8 cellular contexts compared by ENCODE assay signal in genomic region chr6:27078734-27079357, GRCh38.
DNase-seq lines count a peak whose midpoint lies in the region; ATAC-seq, FAIRE-seq and TF ChIP-seq lines count a peak whose summit lies in the region.

No MANE protein-coding gene starts in this region.

- peak; percentile 87 for ATAC-seq in GM18868 (IDR thresholded peaks at IDR 0.05; ENCODE audit: unreplicated experiment)
- peak; percentile 83 for ATAC-seq in HG03354 (IDR thresholded peaks at IDR 0.05; ENCODE audit: poor library complexity, severe bottlenecking, unreplicated experiment)

- no peak for TF ChIP-seq POLR2A in endothelial cell of umbilical vein (IDR thresholded peaks at IDR 0.05; ENCODE audit: low read depth, low read length)

- peaks cover 2% of the 10 kb centered on the region for H3K4me1 Mint-ChIP-seq in activated CD4-positive, alpha-beta memory T cell treated with anti-CD3 and anti-CD28 coated beads, Interleukin-2, amount 10 ng/mL, durations not matched to agents 7 days and 5 days

- H3K4me1 ChIP-seq in BE2C = peaks cover 2% of the 10 kb centered on the region
- H3K4me1 ChIP-seq in endothelial cell of umbilical vein (ENCODE audit: control insufficient read depth, extremely low read depth, insufficient read depth, low read length) = peaks cover 2% of the 10 kb centered on the region
- peaks cover 0 to 4% (median 0%) of the 10 kb centered on the region in 4 donors for H3K4me1 ChIP-seq in tibial artery

- H3K4me3 ChIP-seq in BE2C (ENCODE audit: low read depth, low read length) (peak overlapping the region; percentile 39), endothelial cell of umbilical vein (replicated peaks in 1 of 3; ENCODE audit: insufficient read depth in 1 of 3, low read depth in 1 of 3, low read length in 3 of 3) (no peak overlapping the region), tibial artery (no peak overlapping the region)

- H3K27ac ChIP-seq in endothelial cell of umbilical vein (ENCODE audit: insufficient read depth, low read depth, low read length) (no peak overlapping the region), tibial artery (no peak overlapping the region)

- no TSS peak for BruUV-seq in endothelial cell of umbilical vein (replicated peaks; lab: Mats Ljungman, UMichigan)

- no peaks in the 10 kb centered on the region for H3K9me1 ChIP-seq in endothelial cell of umbilical vein (replicated peaks; ENCODE audit: control insufficient read depth, extremely low read depth, insufficient read depth, low read length)

- H2AFZ ChIP-seq in endothelial cell of umbilical vein (ENCODE audit: low read depth, low read length) = peak overlapping the region; percentile 50

- peaks cover 6% of the 10 kb centered on the region; the same call in 1 of the 2 replicates for H3K27me3 ChIP-seq in BE2C
- H3K27me3 ChIP-seq in endothelial cell of umbilical vein (ENCODE audit: control insufficient read depth in 2 of 2, insufficient read depth in 2 of 2, low read length in 2 of 2) = peaks cover 6 to 16% of the 10 kb centered on the region in 2 experiments
- H3K27me3 ChIP-seq in tibial artery = peaks cover 0 to 21% of the 10 kb centered on the region in 2 donors

- CTCF ChIA-PET in activated CD4-positive, alpha-beta memory T cell treated with anti-CD3 and anti-CD28 coated beads, Interleukin-2, amount 10 ng/mL, durations not matched to agents 7 days and 5 days (lab: Charles Lee) = interaction anchor here (1.1 kb wide), 1 partner anchor 468 kb away, joined by 3 read pairs; no protein-coding TSS in a partner anchor
- CTCF ChIA-PET in endothelial cell of umbilical vein (lab: Charles Lee) = interaction anchor here (0.6 to 4.6 kb wide), 16 partner anchors 9 to 930 kb away, joined by 3 to 26 read pairs (median 5); no protein-coding TSS in a partner anchor

- H3K36me3 Mint-ChIP-seq in activated CD4-positive, alpha-beta memory T cell treated with anti-CD3 and anti-CD28 coated beads, Interleukin-2, amount 10 ng/mL, durations not matched to agents 7 days and 5 days (ENCODE audit: low read depth) = no peaks in the 10 kb centered on the region

- peak overlapping the region; percentile 42 for H3K4me2 ChIP-seq in endothelial cell of umbilical vein (ENCODE audit: insufficient read depth, low read length)

- no peaks in the 10 kb centered on the region for H4K20me1 ChIP-seq in endothelial cell of umbilical vein (replicated peaks; ENCODE audit: control insufficient read depth, extremely low read depth, insufficient read depth, low read length)

- peak overlapping the region; percentile 59 for H3K4me3 Mint-ChIP-seq in activated CD4-positive, alpha-beta memory T cell treated with anti-CD3 and anti-CD28 coated beads, Interleukin-2, amount 10 ng/mL, durations not matched to agents 7 days and 5 days

- H3K27me3 Mint-ChIP-seq in activated CD4-positive, alpha-beta memory T cell treated with anti-CD3 and anti-CD28 coated beads, Interleukin-2, amount 10 ng/mL, durations not matched to agents 7 days and 5 days = peaks cover 40% of the 10 kb centered on the region

- H3K79me2 ChIP-seq in endothelial cell of umbilical vein (ENCODE audit: control insufficient read depth, insufficient read depth, low read length) = no peaks in the 10 kb centered on the region

- TF ChIP-seq CTCF in BE2C (IDR thresholded peaks at IDR 0.05; ENCODE audit: low read depth, low read length) = peak; percentile 79
- peak; percentile 48 to 49 for TF ChIP-seq CTCF in endothelial cell of umbilical vein (IDR thresholded peaks at IDR 0.05; ENCODE audit: extremely low read depth in 1 of 2, insufficient read depth in 1 of 2, low read depth in 1 of 2, low read length in 2 of 2)
- peak; percentile 34 to 40 for TF ChIP-seq CTCF in tibial artery (IDR thresholded peaks at IDR 0.05)

- POLR2A ChIA-PET in activated CD4-positive, alpha-beta memory T cell treated with anti-CD3 and anti-CD28 coated beads, Interleukin-2, amount 10 ng/mL, durations not matched to agents 7 days and 5 days (lab: Charles Lee) = no interaction called here
- POLR2A ChIA-PET in endothelial cell of umbilical vein (lab: Charles Lee) = no interaction called here

- H3K9me3 Mint-ChIP-seq in activated CD4-positive, alpha-beta memory T cell treated with anti-CD3 and anti-CD28 coated beads, Interleukin-2, amount 10 ng/mL, durations not matched to agents 7 days and 5 days = no peaks in the 10 kb centered on the region

- H3K27ac Mint-ChIP-seq in activated CD4-positive, alpha-beta memory T cell treated with anti-CD3 and anti-CD28 coated beads, Interleukin-2, amount 10 ng/mL, durations not matched to agents 7 days and 5 days = no peak overlapping the region

- intact Hi-C loops in endothelial cell of umbilical vein (cut with micrococcal nuclease) (loop anchor here (1.0 to 5.0 kb wide), 3 partner anchors 472 to 737 kb away; no protein-coding TSS in a partner anchor), tibial artery (cut with DNase I; ENCODE audit: low total_unique reads) (no loop called here)

- no peaks in the 10 kb centered on the region for H3K9me3 ChIP-seq in BE2C
- no peaks in the 10 kb centered on the region for H3K9me3 ChIP-seq in endothelial cell of umbilical vein (replicated peaks; ENCODE audit: control insufficient read depth, insufficient read depth, low read length)
- no peaks in the 10 kb centered on the region for H3K9me3 ChIP-seq in tibial artery

- peak; percentile 77 for FAIRE-seq in endothelial cell of umbilical vein (lab: Jason Lieb, UNC)

- H3K36me3 ChIP-seq in BE2C (no peaks in the 10 kb centered on the region), endothelial cell of umbilical vein (ENCODE audit: control insufficient read depth in 2 of 2, extremely low read depth in 1 of 2, insufficient read depth in 2 of 2, low read length in 2 of 2) (no peaks in the 10 kb centered on the region), tibial artery (no peaks in the 10 kb centered on the region)

- no peak overlapping the region for H3K9ac ChIP-seq in endothelial cell of umbilical vein (replicated peaks; ENCODE audit: extremely low read depth, insufficient read depth, low read length)

- peak; percentile 52 for DNase-seq in BE2C
- peak; percentile 45 to 60 for DNase-seq in NCI-H524 (lab: John Stamatoyannopoulos, UW)
- peak; percentile 40 for DNase-seq in activated CD4-positive, alpha-beta memory T cell treated with anti-CD3 and anti-CD28 coated beads, Interleukin-2, amount 10 ng/mL, durations not matched to agents 7 days and 5 days
- peak; percentile 71 for DNase-seq in endothelial cell of umbilical vein (ENCODE audit: low read depth, low spot score)
- peak; percentile 47 for DNase-seq in mucosa of gallbladder (ENCODE audit: low spot score)
- no peak for DNase-seq in tibial artery

- dilution Hi-C loops in endothelial cell of umbilical vein (cut with MboI; ENCODE audit: extremely low pct_ligation_motif_present, low sequenced_read_pairs) = no loop called here

TF ChIP-seq in endothelial cell of umbilical vein, 7 proteins besides CTCF, POLR2A, EP300 and RAD21:
- TF ChIP-seq JUN (IDR thresholded peaks at IDR 0.05; ENCODE audit: borderline replicate concordance, insufficient read depth, insufficient read length, low read depth) (no peak), GATA2 (IDR thresholded peaks at IDR 0.05; ENCODE audit: insufficient read depth, insufficient read length, low read depth, low read length) (no peak), MAX (IDR thresholded peaks at IDR 0.05; ENCODE audit: insufficient read depth, insufficient read length) (no peak), FOS (IDR thresholded peaks at IDR 0.05; ENCODE audit: borderline replicate concordance, insufficient read depth, low read length) (no peak), POLR2AphosphoS5 (IDR thresholded peaks at IDR 0.05; ENCODE audit: insufficient read depth, low read depth, low read length) (no peak), EZH2 (IDR thresholded peaks at IDR 0.05; ENCODE audit: borderline replicate concordance, low read depth, low read length, severe bottlenecking) (no peak), MYC (IDR thresholded peaks at IDR 0.05; ENCODE audit: low read depth, low read length) (no peak)

Comparison
In these comparisons a context has a peak if more than half of its experiments do, and no peak if none do; other contexts are left out.
1. DNase-seq: peak in BE2C (single experiment), NCI-H524 (2 of 2), activated CD4-positive, alpha-beta memory T cell treated with anti-CD3 and anti-CD28 coated beads, Interleukin-2, amount 10 ng/mL, durations not matched to agents 7 days and 5 days (single experiment), endothelial cell of umbilical vein (single experiment) and mucosa of gallbladder (single experiment); none in tibial artery (0 of 2).
2. Peak in every context shown above with its lines, with median percentiles within 50 percentile points of each other: CTCF ChIP-seq.